Comparison of ENCODE assay signal across 15 cellular contexts in the genomic region with DNA sequence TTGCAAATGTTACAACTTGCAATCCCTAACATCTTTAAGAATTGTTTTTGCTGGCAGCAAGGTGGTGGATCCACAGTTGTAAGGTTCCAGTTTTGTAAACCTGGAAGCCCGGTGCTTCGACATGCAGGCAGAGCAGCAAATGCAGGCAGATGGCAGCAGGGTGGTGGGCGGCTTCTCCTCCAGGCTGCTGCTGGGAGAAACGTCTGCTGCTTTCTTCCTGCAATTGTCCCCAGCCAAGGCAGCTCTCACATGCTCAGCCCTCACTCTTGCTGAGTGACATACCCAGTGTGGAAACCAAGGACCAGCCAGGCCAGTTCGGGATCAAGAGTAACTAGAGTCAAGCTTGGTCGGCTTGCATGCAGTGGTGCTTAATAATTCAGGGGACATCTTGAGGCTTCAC.
DNase-seq lines count a peak whose midpoint lies in the region; ATAC-seq and TF ChIP-seq lines count a peak whose summit lies in the region.
"Had no signal": no experiment of that assay in that cellular context is flagged by ENCODE, and none has a peak within 500 bp of the region (broad histone marks: within the 10 kb centered on the region; RNA-seq: fewer than 3 reads in every experiment).

No MANE protein-coding gene starts in this region.

- H3K14ac ChIP-seq in IMR-90 (replicated peaks; ENCODE audit: low read depth, low read length): no peak overlapping the region

- peak overlapping the region; percentile 93 to 99 (median 98) for H3K27ac Mint-ChIP-seq in brain
- H3K27ac Mint-ChIP-seq in activated CD4-positive, alpha-beta T cell treated with anti-CD3 and anti-CD28 coated beads, Interleukin-2, amount 10 ng/mL, durations not matched to agents 7 days and 5 days: no peak overlapping the region
- H3K27ac Mint-ChIP-seq in stimulated activated naive B cell treated with anti-CD40 and anti-IgM and Interleukin-4, amounts not matched to agents 10 μg/mL and 1 μg/mL and 100 μg/mL, for 72 hours: no peak overlapping the region

- H3K9me3 Mint-ChIP-seq in brain: peaks cover 20 to 34% (median 29%) of the 10 kb centered on the region in 5 experiments
- peaks cover 19% of the 10 kb centered on the region for H3K9me3 Mint-ChIP-seq in activated CD4-positive, alpha-beta T cell treated with anti-CD3 and anti-CD28 coated beads, Interleukin-2, amount 10 ng/mL, durations not matched to agents 7 days and 5 days
- H3K9me3 Mint-ChIP-seq in stimulated activated naive B cell treated with anti-CD40 and anti-IgM and Interleukin-4, amounts not matched to agents 10 μg/mL and 1 μg/mL and 100 μg/mL, for 72 hours: peaks cover 13 to 17% of the 10 kb centered on the region in 2 donors

- WGBS in IMR-90 (ENCODE audit: extremely low coverage in 2 of 2, insufficient read length in 1 of 2), 2 experiments: 100% methylated on average over 3 of the region's 6 CpGs; no CpG with 5 or more reads in 1 of the 2 experiments
- 64% methylated on average over 6 of the region's 6 CpGs for WGBS in smooth muscle cell (ENCODE audit: low lambda C conversion rate)

- DNase-seq in IMR-90: no peak
- peak; percentile 60 for DNase-seq in mesenteric fat pad (ENCODE audit: low spot score)
- DNase-seq in smooth muscle cell (lab: John Stamatoyannopoulos, UW; ENCODE audit: unreplicated experiment): no peak
- no peak for DNase-seq in foreskin keratinocyte
- no peak for DNase-seq in activated CD4-positive, alpha-beta T cell treated with anti-CD3 and anti-CD28 coated beads, Interleukin-2, amount 10 ng/mL, durations not matched to agents 7 days and 5 days
- DNase-seq in stimulated activated naive B cell treated with anti-CD40 and anti-IgM and Interleukin-4, amounts not matched to agents 10 μg/mL and 1 μg/mL and 100 μg/mL, for 72 hours: no peak
- DNase-seq: activated CD4-positive, alpha-beta T cell treated with anti-CD3 and anti-CD28 coated beads, Interleukin-2, amount 50 U/mL, for 4 hours; BE2C; DND-41; Karpas-422; lower lobe of right lung; RPMI8226; T-helper 2 cell had no signal

- H2AK9ac ChIP-seq in IMR-90 (replicated peaks; ENCODE audit: low read depth, low read length, poor library complexity): no peak overlapping the region

- peak overlapping the region; percentile 50; the same call in 1 of the 2 replicates for H3K23ac ChIP-seq in IMR-90 (ENCODE audit: low read depth, low read length)

- no peak overlapping the region for H2BK15ac ChIP-seq in IMR-90 (ENCODE audit: low read depth, low read length)

- peaks cover 26% of the 10 kb centered on the region for H3F3A ChIP-seq in smooth muscle cell (ENCODE audit: low read depth)

- no peak overlapping the region for H2BK20ac ChIP-seq in IMR-90 (ENCODE audit: low read depth, low read length)

- H4K8ac ChIP-seq in IMR-90 (ENCODE audit: low read depth in 2 of 2, low read length in 2 of 2): no peak overlapping the region; a peak in 1 of 4 replicates

- H3K27me3 ChIP-seq in IMR-90 (ENCODE audit: control insufficient read depth, insufficient read depth, low read length) (no peaks in the 10 kb centered on the region), smooth muscle cell (ENCODE audit: low read depth) (no peaks in the 10 kb centered on the region), foreskin keratinocyte (peaks cover 15% of the 10 kb centered on the region)
- H3K27me3 ChIP-seq: BE2C had no signal

- ATAC-seq in IMR-90 (ENCODE audit: low read depth): peak; percentile 2; the same call in 1 of the 2 replicates
- ATAC-seq in foreskin keratinocyte: no peak
- ATAC-seq in HG02678 (IDR thresholded peaks at IDR 0.05; ENCODE audit: unreplicated experiment): no peak
- no peak for ATAC-seq in stimulated activated naive B cell treated with anti-CD40 and anti-IgM and Interleukin-4, amounts not matched to agents 10 μg/mL and 1 μg/mL and 100 μg/mL, for 72 hours (replicated peaks)
- ATAC-seq: lower lobe of right lung had no signal

- H3K4me1 Mint-ChIP-seq in brain: peaks cover 68% of the 10 kb centered on the region
- no peaks in the 10 kb centered on the region for H3K4me1 Mint-ChIP-seq in activated CD4-positive, alpha-beta T cell treated with anti-CD3 and anti-CD28 coated beads, Interleukin-2, amount 10 ng/mL, durations not matched to agents 7 days and 5 days
- no peaks in the 10 kb centered on the region for H3K4me1 Mint-ChIP-seq in stimulated activated naive B cell treated with anti-CD40 and anti-IgM and Interleukin-4, amounts not matched to agents 10 μg/mL and 1 μg/mL and 100 μg/mL, for 72 hours

- H4K91ac ChIP-seq in IMR-90 (ENCODE audit: insufficient read depth, low read depth, low read length): peak overlapping the region; percentile 11; the same call in 1 of the 2 replicates

- H3K36me3 Mint-ChIP-seq in brain: peaks cover 52% of the 10 kb centered on the region
- peaks cover 3% of the 10 kb centered on the region for H3K36me3 Mint-ChIP-seq in activated CD4-positive, alpha-beta T cell treated with anti-CD3 and anti-CD28 coated beads, Interleukin-2, amount 10 ng/mL, durations not matched to agents 7 days and 5 days (ENCODE audit: low read depth)
- peaks cover 8% of the 10 kb centered on the region in 2 donors for H3K36me3 Mint-ChIP-seq in stimulated activated naive B cell treated with anti-CD40 and anti-IgM and Interleukin-4, amounts not matched to agents 10 μg/mL and 1 μg/mL and 100 μg/mL, for 72 hours

- TF ChIP-seq RAD21 in IMR-90 (IDR thresholded peaks at IDR 0.05; ENCODE audit: low read length): no peak

- H2BK120ac ChIP-seq in IMR-90 (ENCODE audit: low read depth, low read length): no peak overlapping the region

- peaks cover 0 to 26% of the 10 kb centered on the region in 2 experiments; a peak in 1 of 4 replicates for H3K79me1 ChIP-seq in IMR-90 (ENCODE audit: low read depth in 1 of 2, low read length in 2 of 2)

- H3K27ac ChIP-seq in IMR-90 (ENCODE audit: insufficient read depth, low read length) (no peak overlapping the region), smooth muscle cell (ENCODE audit: low read depth) (peak overlapping the region; percentile 86), foreskin keratinocyte (no peak overlapping the region)
- H3K27ac ChIP-seq: lower lobe of right lung had no signal

- intact Hi-C loops in IMR-90 (cut with micrococcal nuclease): loop anchor here (1.0 to 5.0 kb wide), 3 partner anchors 39 to 281 kb away; no protein-coding TSS in a partner anchor

- peaks cover 36% of the 10 kb centered on the region for H3K36me3 ChIP-seq in IMR-90 (ENCODE audit: control insufficient read depth, insufficient read depth, low read length)
- H3K36me3 ChIP-seq in smooth muscle cell (ENCODE audit: low read depth): peaks cover 16% of the 10 kb centered on the region
- H3K36me3 ChIP-seq: BE2C had no signal

- TF ChIP-seq CTCF in IMR-90 (conservative IDR thresholded peaks at IDR 0.05; ENCODE audit: low read depth, low read length): no peak
- no peak for TF ChIP-seq CTCF in brain (conservative IDR thresholded peaks at IDR 0.05)
- no peak for TF ChIP-seq CTCF in smooth muscle cell (IDR thresholded peaks at IDR 0.05; ENCODE audit: borderline replicate concordance, insufficient read depth, poor library complexity, severe bottlenecking)
- no peak for TF ChIP-seq CTCF in foreskin keratinocyte (conservative IDR thresholded peaks at IDR 0.05)

- peaks cover 4% of the 10 kb centered on the region for H3K27me3 Mint-ChIP-seq in brain
- H3K27me3 Mint-ChIP-seq in activated CD4-positive, alpha-beta T cell treated with anti-CD3 and anti-CD28 coated beads, Interleukin-2, amount 10 ng/mL, durations not matched to agents 7 days and 5 days: no peaks in the 10 kb centered on the region
- no peaks in the 10 kb centered on the region for H3K27me3 Mint-ChIP-seq in stimulated activated naive B cell treated with anti-CD40 and anti-IgM and Interleukin-4, amounts not matched to agents 10 μg/mL and 1 μg/mL and 100 μg/mL, for 72 hours

- H3K9me1 ChIP-seq in IMR-90 (ENCODE audit: insufficient read depth, low read length): peaks cover 5% of the 10 kb centered on the region; the same call in 1 of the 2 replicates

- no peak overlapping the region for H4K5ac ChIP-seq in IMR-90 (ENCODE audit: low read depth, low read length)

- no peak overlapping the region for H3K56ac ChIP-seq in IMR-90 (ENCODE audit: extremely low read depth, insufficient read depth, low read length)

- peak overlapping the region in 4 of 5 experiments; percentile 23 to 72 (median 66) for H3K4me3 Mint-ChIP-seq in brain
- H3K4me3 Mint-ChIP-seq in activated CD4-positive, alpha-beta T cell treated with anti-CD3 and anti-CD28 coated beads, Interleukin-2, amount 10 ng/mL, durations not matched to agents 7 days and 5 days: no peak overlapping the region
- H3K4me3 Mint-ChIP-seq in stimulated activated naive B cell treated with anti-CD40 and anti-IgM and Interleukin-4, amounts not matched to agents 10 μg/mL and 1 μg/mL and 100 μg/mL, for 72 hours: no peak overlapping the region

- H3K9ac ChIP-seq in IMR-90 (ENCODE audit: low read depth, low read length): no peak overlapping the region
- peak overlapping the region; percentile 42 for H3K9ac ChIP-seq in smooth muscle cell (ENCODE audit: low read depth)

- no peak overlapping the region; the same call in 1 of the 2 replicates for H3K18ac ChIP-seq in IMR-90 (ENCODE audit: low read depth, low read length)

- peaks cover 10% of the 10 kb centered on the region for H3K9me3 ChIP-seq in IMR-90 (ENCODE audit: control insufficient read depth, insufficient read depth, low read length)
- H3K9me3 ChIP-seq in smooth muscle cell (replicated peaks; ENCODE audit: low read depth): peaks cover 15% of the 10 kb centered on the region
- H3K9me3 ChIP-seq: BE2C had no signal

- POLR2A ChIA-PET in IMR-90 (lab: Charles Lee; ENCODE audit: unreplicated experiment): no interaction called here
- POLR2A ChIA-PET in activated CD4-positive, alpha-beta T cell treated with anti-CD3 and anti-CD28 coated beads, Interleukin-2, amount 10 ng/mL, durations not matched to agents 7 days and 5 days (lab: Charles Lee): no interaction called here

- no peaks in the 10 kb centered on the region for H3K79me2 ChIP-seq in smooth muscle cell (ENCODE audit: low read depth)

- H3K4me1 ChIP-seq in IMR-90 (ENCODE audit: control insufficient read depth, insufficient read depth, low read length) (peaks cover 12% of the 10 kb centered on the region), smooth muscle cell (ENCODE audit: low read depth) (peaks cover 5% of the 10 kb centered on the region), foreskin keratinocyte (no peaks in the 10 kb centered on the region)
- H3K4me1 ChIP-seq: BE2C, lower lobe of right lung had no signal

- no TSS peak for BruUV-seq in IMR-90 (replicated peaks; lab: Mats Ljungman, UMichigan)

- peak overlapping the region; percentile 14; the same call in 1 of the 2 replicates for H3K4ac ChIP-seq in IMR-90 (ENCODE audit: low read depth, low read length)

- dilution Hi-C loops in IMR-90 (cut with HindIII; ENCODE audit: low sequenced_read_pairs, unreplicated experiment): no loop called here

- TF ChIP-seq POLR2A in IMR-90 (IDR thresholded peaks at IDR 0.05; ENCODE audit: low read depth, low read length): no peak

- no peak overlapping the region for H2BK5ac ChIP-seq in IMR-90 (ENCODE audit: low read depth, low read length, poor library complexity, severe bottlenecking)

- H4K20me1 ChIP-seq in IMR-90 (ENCODE audit: insufficient read depth, low read length) (peaks cover 26% of the 10 kb centered on the region; the same call in 1 of the 2 replicates), smooth muscle cell (ENCODE audit: low read depth) (no peaks in the 10 kb centered on the region)

- in situ Hi-C loops in IMR-90 (cut with MboI; ENCODE audit: low sequenced_read_pairs): no loop called here

- no peak overlapping the region for H2AFZ ChIP-seq in IMR-90 (replicated peaks; ENCODE audit: low read length, poor library complexity)
- H2AFZ ChIP-seq in smooth muscle cell (ENCODE audit: low read depth): no peak overlapping the region

- CTCF ChIA-PET in IMR-90 (lab: Yijun Ruan, JAX): interaction anchor here (0.7 kb wide), 1 partner anchor 66 kb away, joined by 3 read pairs; no protein-coding TSS in a partner anchor
- CTCF ChIA-PET in activated CD4-positive, alpha-beta T cell treated with anti-CD3 and anti-CD28 coated beads, Interleukin-2, amount 10 ng/mL, durations not matched to agents 7 days and 5 days (lab: Charles Lee): no interaction called here

- peak overlapping the region; percentile 50; the same call in 1 of the 2 replicates for H2AK5ac ChIP-seq in IMR-90 (ENCODE audit: low read depth, low read length)

- H3K4me2 ChIP-seq in IMR-90 (ENCODE audit: low read depth, low read length) (no peak overlapping the region), smooth muscle cell (peak overlapping the region; percentile 61)

- H3K4me3 ChIP-seq in IMR-90 (ENCODE audit: insufficient read depth, low read depth, low read length) (no peak overlapping the region), smooth muscle cell (no peak overlapping the region)
- H3K4me3 ChIP-seq: lower lobe of right lung had no signal

Comparison
In these comparisons a context has a peak if more than half of its experiments do, and no peak if none do; other contexts are left out.
1. H3K27ac Mint-ChIP-seq: peak in brain (5 of 5); none in activated CD4-positive, alpha-beta T cell treated with anti-CD3 and anti-CD28 coated beads, Interleukin-2, amount 10 ng/mL, durations not matched to agents 7 days and 5 days (single experiment) and stimulated activated naive B cell treated with anti-CD40 and anti-IgM and Interleukin-4, amounts not matched to agents 10 μg/mL and 1 μg/mL and 100 μg/mL, for 72 hours (single experiment).
2. H3K4me3 Mint-ChIP-seq: peak in brain (4 of 5); none in activated CD4-positive, alpha-beta T cell treated with anti-CD3 and anti-CD28 coated beads, Interleukin-2, amount 10 ng/mL, durations not matched to agents 7 days and 5 days (single experiment) and stimulated activated naive B cell treated with anti-CD40 and anti-IgM and Interleukin-4, amounts not matched to agents 10 μg/mL and 1 μg/mL and 100 μg/mL, for 72 hours (0 of 2).